ENCODE assay signal across 29 cellular contexts in genomic region chr3:37695138-37695537, GRCh38.
"Had no signal": no experiment of that assay in that cellular context is flagged by ENCODE, and none has a peak within 500 bp of the region (broad histone marks: within the 10 kb centered on the region; RNA-seq: fewer than 3 reads in every experiment).

No MANE protein-coding gene starts in this region.

- H3K27ac Mint-ChIP-seq: activated CD4-positive, alpha-beta memory T cell treated with anti-CD3 and anti-CD28 coated beads, Interleukin-2, amount 10 ng/mL, durations not matched to agents 7 days and 5 days; activated CD4-positive, alpha-beta T cell treated with anti-CD3 and anti-CD28 coated beads, Interleukin-2, amount 10 ng/mL, durations not matched to agents 7 days and 5 days; activated naive CD8-positive, alpha-beta T cell; activated T-helper 17 cell treated with anti-CD3 and anti-CD28 coated beads, Interleukin-2, amount 50 U/mL, for 72 hours; dendritic cell treated with granulocyte-macrophage colony-stimulating factor and Interleukin-4, amounts not matched to agents 40 ng/mL and 50 ng/mL, for 4 days; endodermal cell; WTC11 had no signal

- H3K27ac ChIP-seq: brain microvascular endothelial cell, coronary artery had no signal

- H3K36me3 Mint-ChIP-seq: activated naive CD8-positive, alpha-beta T cell; WTC11 had no signal

- H3K4me3 ChIP-seq: coronary artery had no signal

- H3K36me3 ChIP-seq: brain microvascular endothelial cell had no signal

- H3K9me3 Mint-ChIP-seq: activated CD4-positive, alpha-beta memory T cell treated with anti-CD3 and anti-CD28 coated beads, Interleukin-2, amount 10 ng/mL, durations not matched to agents 7 days and 5 days; activated CD4-positive, alpha-beta T cell treated with anti-CD3 and anti-CD28 coated beads, Interleukin-2, amount 10 ng/mL, durations not matched to agents 7 days and 5 days; activated T-cell treated with anti-CD3 and anti-CD28 coated beads, Interleukin-2, amount 50 U/mL, for 4 hours; dendritic cell treated with granulocyte-macrophage colony-stimulating factor and Interleukin-4, amounts not matched to agents 40 ng/mL and 50 ng/mL, for 4 days; endodermal cell; WTC11 had no signal

- H3K27me3 Mint-ChIP-seq: activated naive CD8-positive, alpha-beta T cell; dendritic cell treated with granulocyte-macrophage colony-stimulating factor and Interleukin-4, amounts not matched to agents 40 ng/mL and 50 ng/mL, for 4 days had no signal

- FAIRE-seq: astrocyte, bronchial epithelial cell, frontal cortex had no signal

- DNase-seq: activated CD4-positive, alpha-beta memory T cell treated with anti-CD3 and anti-CD28 coated beads, Interleukin-2, amount 10 ng/mL, durations not matched to agents 7 days and 5 days; activated CD4-positive, alpha-beta T cell treated with anti-CD3 and anti-CD28 coated beads for 1 hour; activated CD4-positive, alpha-beta T cell treated with anti-CD3 and anti-CD28 coated beads for 4 hours; activated CD4-positive, alpha-beta T cell treated with anti-CD3 and anti-CD28 coated beads, Interleukin-2, amount 10 ng/mL, durations not matched to agents 7 days and 5 days; activated CD4-positive, alpha-beta T cell treated with anti-CD3 and anti-CD28 coated beads, Interleukin-2, amount 50 U/mL, for 4 hours; activated CD8-positive, alpha-beta memory T cell treated with anti-CD3 and anti-CD28 coated beads for 24 hours; activated effector memory CD4-positive, alpha-beta T cell treated with Interleukin-2 at 50 U/mL for 16 hours; activated gamma-delta T cell treated with Interleukin-2 at 50 U/mL for 16 hours; activated naive CD4-positive, alpha-beta T cell treated with anti-CD3 and anti-CD28 coated beads, Interleukin-2, amount 50 U/mL, for 16 hours; activated naive CD4-positive, alpha-beta T cell treated with Interleukin-2 at 50 U/mL for 16 hours; activated T-cell treated with anti-CD3 and anti-CD28 coated beads, Interleukin-2, amount 50 U/mL, for 4 hours; amniotic stem cell; anterior cingulate cortex; brain microvascular endothelial cell; dorsolateral prefrontal cortex; effector memory CD4-positive, alpha-beta T cell; endodermal cell; foreskin fibroblast; T-helper 2 cell had no signal

- H3K4me1 Mint-ChIP-seq: activated CD4-positive, alpha-beta memory T cell treated with anti-CD3 and anti-CD28 coated beads, Interleukin-2, amount 10 ng/mL, durations not matched to agents 7 days and 5 days; activated CD4-positive, alpha-beta T cell treated with anti-CD3 and anti-CD28 coated beads, Interleukin-2, amount 10 ng/mL, durations not matched to agents 7 days and 5 days; activated T-helper 17 cell treated with anti-CD3 and anti-CD28 coated beads, Interleukin-2, amount 50 U/mL, for 72 hours; central memory CD8-positive, alpha-beta T cell had no signal

- H3K4me3 Mint-ChIP-seq: activated CD4-positive, alpha-beta memory T cell treated with anti-CD3 and anti-CD28 coated beads, Interleukin-2, amount 10 ng/mL, durations not matched to agents 7 days and 5 days; activated CD4-positive, alpha-beta T cell treated with anti-CD3 and anti-CD28 coated beads, Interleukin-2, amount 10 ng/mL, durations not matched to agents 7 days and 5 days; activated naive CD8-positive, alpha-beta T cell; activated T-cell treated with anti-CD3 and anti-CD28 coated beads, Interleukin-2, amount 50 U/mL, for 4 hours; activated T-helper 17 cell treated with anti-CD3 and anti-CD28 coated beads, Interleukin-2, amount 50 U/mL, for 72 hours; central memory CD8-positive, alpha-beta T cell; dendritic cell treated with granulocyte-macrophage colony-stimulating factor and Interleukin-4, amounts not matched to agents 40 ng/mL and 50 ng/mL, for 4 days; endodermal cell; WTC11 had no signal

- H3K27me3 ChIP-seq: dorsolateral prefrontal cortex had no signal

- ATAC-seq: activated T-cell treated with anti-CD3 and anti-CD28 coated beads, Interleukin-2, amount 50 U/mL, for 4 hours; activated T-helper 17 cell treated with anti-CD3 and anti-CD28 coated beads, Interleukin-2, amount 50 U/mL, for 72 hours; esophagus mucosa; WTC11 had no signal
